ENCODE assay signal across 1 cellular context in genomic region chr5:131079232-131079631, GRCh38.
TF ChIP-seq lines count a peak whose summit lies in the region.

No MANE protein-coding gene starts in this region.

TF ChIP-seq in H1, 55 proteins besides CTCF, POLR2A, EP300 and RAD21 (continued from another document):
- TF ChIP-seq HDAC6 (IDR thresholded peaks at IDR 0.05; ENCODE audit: low read depth, low read length) = no peak
